In the genomic region with DNA sequence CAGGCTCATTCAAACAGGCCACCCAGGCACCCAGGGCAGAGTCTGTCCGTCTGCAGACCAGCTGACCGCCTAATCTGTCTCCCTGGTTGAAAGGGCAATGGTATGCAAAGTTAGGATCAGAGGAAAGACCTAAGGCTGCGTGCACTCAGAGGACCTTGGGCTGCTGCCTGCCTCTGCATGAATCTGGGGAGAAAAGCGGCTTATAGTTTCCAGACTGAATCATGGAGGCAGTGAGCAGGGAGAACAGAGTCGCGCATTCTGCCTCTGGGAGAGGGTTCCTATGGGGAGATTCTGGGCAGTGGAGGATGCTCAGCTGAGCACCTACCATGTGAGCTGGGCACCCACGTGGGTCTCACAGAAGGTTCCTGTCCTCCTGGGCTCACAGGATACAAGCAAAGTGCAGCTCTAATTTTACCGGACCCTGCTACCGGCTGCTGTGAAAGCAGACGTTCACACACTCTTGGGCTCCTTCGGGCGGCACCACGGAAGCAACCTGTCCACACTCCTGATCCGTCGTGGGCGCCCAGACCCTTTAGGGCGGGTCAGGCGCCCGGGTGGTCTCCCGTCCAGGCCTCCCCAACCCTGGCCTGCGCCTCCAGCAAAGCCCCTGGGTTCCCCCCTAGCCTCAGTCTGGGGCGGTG, we compare ENCODE assay signal across 8 cellular contexts. TPM values are rescaled to one million over a fixed set of nuclear protein-coding genes. Genes with fewer than 3 reads are reported as not detected.
DNase-seq lines count a peak whose midpoint lies in the region; ATAC-seq and TF ChIP-seq lines count a peak whose summit lies in the region.

No MANE protein-coding gene starts in this region.

- H3K4me3 ChIP-seq in A673 (ENCODE audit: low read depth, low read length, poor library complexity, severe bottlenecking) (peak overlapping the region; percentile 70), left lung (peak overlapping the region; percentile 58 to 84)

- BruUV-seq in A673 (replicated peaks; lab: Mats Ljungman, UMichigan), result no TSS peak

- H3K36me3 ChIP-seq in A673 (ENCODE audit: insufficient read depth, low read length, poor library complexity, severe bottlenecking), result peaks cover 19% of the 10 kb centered on the region
- H3K36me3 ChIP-seq in left lung, result no peaks in the 10 kb centered on the region

- H3K9me3 Mint-ChIP-seq in central memory CD8-positive, alpha-beta T cell, result no peaks in the 10 kb centered on the region
- H3K9me3 Mint-ChIP-seq in stimulated activated naive CD8-positive, alpha-beta T cell treated with anti-CD3 and anti-CD28 coated beads, Interleukin-15, Interleukin-2, amounts not matched to agents 100 ng/mL and 50 ng/mL, for 24 hours, result no peaks in the 10 kb centered on the region

- H3K27me3 ChIP-seq in A673 (replicated peaks; ENCODE audit: insufficient read depth, low read depth, low read length, poor library complexity) (no peaks in the 10 kb centered on the region), left lung (peaks cover 0 to 10% of the 10 kb centered on the region in 2 donors)

- no peaks in the 10 kb centered on the region for H3K9me3 ChIP-seq in A673 (ENCODE audit: low read depth, low read length, poor library complexity, severe bottlenecking)
- no peaks in the 10 kb centered on the region for H3K9me3 ChIP-seq in left lung

- no peaks in the 10 kb centered on the region for H3K27me3 Mint-ChIP-seq in central memory CD8-positive, alpha-beta T cell
- H3K27me3 Mint-ChIP-seq in stimulated activated naive CD8-positive, alpha-beta T cell treated with anti-CD3 and anti-CD28 coated beads, Interleukin-15, Interleukin-2, amounts not matched to agents 100 ng/mL and 50 ng/mL, for 24 hours, result no peaks in the 10 kb centered on the region

- ATAC-seq in GM18508 (IDR thresholded peaks at IDR 0.05; ENCODE audit: insufficient read depth, unreplicated experiment), result peak; percentile 28
- ATAC-seq in HG02973 (IDR thresholded peaks at IDR 0.05; ENCODE audit: unreplicated experiment), result peak; percentile 32
- ATAC-seq in central memory CD8-positive, alpha-beta T cell (replicated peaks; ENCODE audit: extremely low read depth, poor library complexity, severe bottlenecking), result peak; percentile 30
- peak; percentile 6 for ATAC-seq in left lung

- DNase-seq in A673 (ENCODE audit: low spot score), result peak; percentile 41
- DNase-seq in RPMI7951 (ENCODE audit: low read depth), result peak; percentile 21
- no peak for DNase-seq in central memory CD8-positive, alpha-beta T cell (ENCODE audit: low spot score in 2 of 2)
- no peak for DNase-seq in left lung
- DNase-seq in NCI-H2029 (lab: John Stamatoyannopoulos, UW), result no peak

- intact Hi-C loops in A673 (cut with micrococcal nuclease; ENCODE audit: unreplicated experiment) (no loop called here), left lung (cut with DNase I) (no loop called here)

- H3K27ac ChIP-seq in A673 (ENCODE audit: low read depth, low read length, poor library complexity, severe bottlenecking), result peak overlapping the region; percentile 82
- H3K27ac ChIP-seq in left lung, result peak overlapping the region in 1 of 2 donors; percentile 66

- peak overlapping the region; percentile 25 for H3K27ac Mint-ChIP-seq in central memory CD8-positive, alpha-beta T cell (ENCODE audit: low read depth)
- H3K27ac Mint-ChIP-seq in stimulated activated naive CD8-positive, alpha-beta T cell treated with anti-CD3 and anti-CD28 coated beads, Interleukin-15, Interleukin-2, amounts not matched to agents 100 ng/mL and 50 ng/mL, for 24 hours, result peak overlapping the region; percentile 86

- H3K4me3 Mint-ChIP-seq in central memory CD8-positive, alpha-beta T cell, result peak overlapping the region; percentile 83
- H3K4me3 Mint-ChIP-seq in stimulated activated naive CD8-positive, alpha-beta T cell treated with anti-CD3 and anti-CD28 coated beads, Interleukin-15, Interleukin-2, amounts not matched to agents 100 ng/mL and 50 ng/mL, for 24 hours, result peak overlapping the region; percentile 84

- peaks cover 21% of the 10 kb centered on the region for H3K4me1 ChIP-seq in A673 (ENCODE audit: insufficient read depth, low read length, poor library complexity, severe bottlenecking)
- peaks cover 0 to 50% of the 10 kb centered on the region in 2 donors for H3K4me1 ChIP-seq in left lung

- CTCF ChIA-PET in A673 (lab: Charles Lee), result no interaction called here

- H3K36me3 Mint-ChIP-seq in central memory CD8-positive, alpha-beta T cell (ENCODE audit: insufficient read depth), result no peaks in the 10 kb centered on the region
- peaks cover 14% of the 10 kb centered on the region for H3K36me3 Mint-ChIP-seq in stimulated activated naive CD8-positive, alpha-beta T cell treated with anti-CD3 and anti-CD28 coated beads, Interleukin-15, Interleukin-2, amounts not matched to agents 100 ng/mL and 50 ng/mL, for 24 hours (ENCODE audit: low read depth)

- H3K4me1 Mint-ChIP-seq in central memory CD8-positive, alpha-beta T cell, result peaks cover 13% of the 10 kb centered on the region
- H3K4me1 Mint-ChIP-seq in stimulated activated naive CD8-positive, alpha-beta T cell treated with anti-CD3 and anti-CD28 coated beads, Interleukin-15, Interleukin-2, amounts not matched to agents 100 ng/mL and 50 ng/mL, for 24 hours (ENCODE audit: low read depth), result peaks cover 26% of the 10 kb centered on the region

- TF ChIP-seq CTCF in A673 (conservative IDR thresholded peaks at IDR 0.05; ENCODE audit: low read depth, low read length) (no peak), left lung (IDR thresholded peaks at IDR 0.05) (no peak)

- POLR2A ChIA-PET in A673 (lab: Charles Lee; ENCODE audit: low non-redundant PET), result no interaction called here

RNA-seq across cellular contexts. Expression of gene SCARB1, which starts 0.8 kb away (rescaled TPM):
- total RNA-seq in A673 (2021) (61.5 and 74.6 TPM in 2 replicates), left lung (10 to 100 TPM; 23.5 to 36.5 TPM)
- 13.9 and 15.3 TPM in 2 replicates for total RNA-seq in RPMI7951 (2014; rRNA removed; shearing (Covaris generic))

RNA-seq across cellular contexts. Expression of gene UBC, which starts 51.6 kb away (rescaled TPM):
- total RNA-seq in A673 (2021) (965 and 1,053 TPM in 2 replicates), left lung (1,000 to 10,000 TPM in 1 of 2 donors, 100 to 1,000 TPM in 1; 933 to 1,095 TPM)
- total RNA-seq in RPMI7951 (2014; rRNA removed; shearing (Covaris generic)), result 951 and 1,170 TPM in 2 replicates

Comparison
In these comparisons a context has a peak if more than half of its experiments do, and no peak if none do; other contexts are left out.
1. DNase-seq: peak in A673 (single experiment) and RPMI7951 (single experiment); none in central memory CD8-positive, alpha-beta T cell (0 of 2), left lung (0 of 2) and NCI-H2029 (single experiment).
2. Peak in every context shown above with its lines, with median percentiles within 50 percentile points of each other: ATAC-seq.